Comparison of ENCODE assay signal across 1 cellular context in genomic region chr1:219585837-219586465, GRCh38.
TF ChIP-seq lines count a peak whose summit lies in the region.

No MANE protein-coding gene starts in this region.

TF ChIP-seq in HepG2, 621 proteins besides CTCF, POLR2A, EP300 and RAD21 (continued from another document):
- peak; percentile 33; the same call in 1 of the 2 replicates for TF ChIP-seq CREB1 (IDR thresholded peaks at IDR 0.05)
- no peak for TF ChIP-seq CREB1 (CRISPR knock-in tag; IDR thresholded peaks at IDR 0.05)
- TF ChIP-seq SOX5 (CRISPR knock-in tag; IDR thresholded peaks at IDR 0.05; ENCODE audit: borderline replicate concordance): no peak
- TF ChIP-seq RCOR2 (CRISPR knock-in tag; IDR thresholded peaks at IDR 0.05): no peak
